22 cellular contexts compared by ENCODE assay signal in genomic region chr11:3052567-3052966, GRCh38. TPM values are rescaled to one million over a fixed set of nuclear protein-coding genes. Genes with fewer than 3 reads are reported as not detected.
DNase-seq lines count a peak whose midpoint lies in the region; ATAC-seq and TF ChIP-seq lines count a peak whose summit lies in the region.
"Had no signal": no experiment of that assay in that cellular context is flagged by ENCODE, and none has a peak within 500 bp of the region (broad histone marks: within the 10 kb centered on the region; RNA-seq: fewer than 3 reads in every experiment).

No MANE protein-coding gene starts in this region.

- no TSS peak for BruUV-seq in IMR-90 (replicated peaks; lab: Mats Ljungman, UMichigan)

- no peak overlapping the region for H3K56ac ChIP-seq in IMR-90 (ENCODE audit: extremely low read depth, insufficient read depth, low read length)

- H3K9ac ChIP-seq in IMR-90 (ENCODE audit: low read depth, low read length): no peak overlapping the region
- H3K9ac ChIP-seq: parathyroid adenoma had no signal

- 0 out of 2 replicates have a peak overlapping the region, but pooled peaks have one; percentile 40 for H3K23ac ChIP-seq in IMR-90 (ENCODE audit: low read depth, low read length)

- intact Hi-C loops in IMR-90 (cut with micrococcal nuclease): loop anchor here (5.0 to 10.0 kb wide), 2 partner anchors 112 to 165 kb away; partner anchors contain the start of genes MRGPRG and OSBPL5
- intact Hi-C loops in sigmoid colon (cut with DNase I): no loop called here

- H3K79me1 ChIP-seq in IMR-90 (ENCODE audit: low read depth in 1 of 2, low read length in 2 of 2): peaks cover 10 to 89% of the 10 kb centered on the region in 2 experiments; a peak in 3 of 4 replicates

- no peak overlapping the region for H3K4me2 ChIP-seq in IMR-90 (ENCODE audit: low read depth, low read length)
- H3K4me2 ChIP-seq: smooth muscle cell had no signal

- H3K9me3 Mint-ChIP-seq in WTC11 (no peaks in the 10 kb centered on the region), osteocyte (ENCODE audit: unreplicated experiment) (no peaks in the 10 kb centered on the region)

- peaks cover 72% of the 10 kb centered on the region for H4K20me1 ChIP-seq in IMR-90 (ENCODE audit: insufficient read depth, low read length)

- H2BK120ac ChIP-seq in IMR-90 (ENCODE audit: low read depth, low read length): no peak overlapping the region

- no peak overlapping the region; the same call in 1 of the 2 replicates for H4K91ac ChIP-seq in IMR-90 (ENCODE audit: insufficient read depth, low read depth, low read length)

- CTCF ChIA-PET in IMR-90 (lab: Yijun Ruan, JAX): no interaction called here
- CTCF ChIA-PET in WTC11 (lab: Charles Lee): interaction anchor here (2.7 kb wide), 1 partner anchor 38 kb away, joined by 23 read pairs; no protein-coding TSS in a partner anchor

- TF ChIP-seq EP300 in sigmoid colon (IDR thresholded peaks at IDR 0.05): no peak

- H2AFZ ChIP-seq in IMR-90 (replicated peaks; ENCODE audit: low read length, poor library complexity): no peak overlapping the region
- H2AFZ ChIP-seq: parathyroid adenoma had no signal

- no peak overlapping the region for H2BK15ac ChIP-seq in IMR-90 (ENCODE audit: low read depth, low read length)

- peaks cover 42% of the 10 kb centered on the region for H3K4me1 Mint-ChIP-seq in WTC11
- H3K4me1 Mint-ChIP-seq in osteocyte (ENCODE audit: unreplicated experiment): peaks cover 81% of the 10 kb centered on the region

- H3K4me3 Mint-ChIP-seq in WTC11: no peak overlapping the region
- H3K4me3 Mint-ChIP-seq in osteocyte (ENCODE audit: unreplicated experiment): peak overlapping the region; percentile 1
- H3K4me3 Mint-ChIP-seq: activated naive CD8-positive, alpha-beta T cell; B cell had no signal

- H3K27ac ChIP-seq in IMR-90 (ENCODE audit: insufficient read depth, low read length): no peak overlapping the region
- H3K27ac ChIP-seq in sigmoid colon: peak overlapping the region in 2 of 4 donors; percentile 86 to 91
- H3K27ac ChIP-seq: body of pancreas, coronary artery, parathyroid adenoma, SJCRH30, testis had no signal

- H3K27ac Mint-ChIP-seq in WTC11: peak overlapping the region; percentile 95
- H3K27ac Mint-ChIP-seq in osteocyte (ENCODE audit: unreplicated experiment): peak overlapping the region; percentile 52
- H3K27ac Mint-ChIP-seq: activated naive CD8-positive, alpha-beta T cell; B cell had no signal

- no peak overlapping the region for H2BK5ac ChIP-seq in IMR-90 (ENCODE audit: low read depth, low read length, poor library complexity, severe bottlenecking)

- 74% methylated on average over 5 of the region's 11 CpGs; no CpG with 5 or more reads in 1 of the 2 experiments for whole genome bisulfite sequencing in IMR-90 (ENCODE audit: extremely low coverage in 2 of 2, insufficient read length in 1 of 2), 2 experiments
- WGBS in sigmoid colon, 2 donors: 80 to 83% methylated on average over 11 of the region's 11 CpGs

- H3K9me1 ChIP-seq in IMR-90 (ENCODE audit: insufficient read depth, low read length): peaks cover 39% of the 10 kb centered on the region

- H4K8ac ChIP-seq in IMR-90 (ENCODE audit: low read depth in 2 of 2, low read length in 2 of 2): no peak overlapping the region

- POLR2A ChIA-PET in IMR-90 (lab: Charles Lee; ENCODE audit: unreplicated experiment): no interaction called here
- POLR2A ChIA-PET in WTC11 (lab: Charles Lee): no interaction called here

- H3K27me3 Mint-ChIP-seq in WTC11 (ENCODE audit: low read depth): no peaks in the 10 kb centered on the region; the same call in 1 of the 2 replicates
- H3K27me3 Mint-ChIP-seq in osteocyte (ENCODE audit: unreplicated experiment): no peaks in the 10 kb centered on the region
- H3K27me3 Mint-ChIP-seq: activated naive CD8-positive, alpha-beta T cell; B cell had no signal

- H3K36me3 Mint-ChIP-seq in WTC11: peaks cover 10% of the 10 kb centered on the region; the same call in 1 of the 2 replicates
- H3K36me3 Mint-ChIP-seq in osteocyte (ENCODE audit: unreplicated experiment): peaks cover 17% of the 10 kb centered on the region
- H3K36me3 Mint-ChIP-seq: activated naive CD8-positive, alpha-beta T cell had no signal

- H3K14ac ChIP-seq in IMR-90 (replicated peaks; ENCODE audit: low read depth, low read length): no peak overlapping the region

- ATAC-seq in IMR-90 (ENCODE audit: low read depth) (no peak), WTC11 (no peak), HG03025 (IDR thresholded peaks at IDR 0.05; ENCODE audit: low FRiP score, unreplicated experiment) (no peak)
- ATAC-seq: body of pancreas, left lung had no signal

- peaks cover 24% of the 10 kb centered on the region for H3K4me1 ChIP-seq in IMR-90 (ENCODE audit: control insufficient read depth, insufficient read depth, low read length)
- H3K4me1 ChIP-seq in sigmoid colon: peaks cover 0 to 77% (median 63%) of the 10 kb centered on the region in 4 donors
- H3K4me1 ChIP-seq: parathyroid adenoma had no signal

- H3K4me3 ChIP-seq in IMR-90 (ENCODE audit: insufficient read depth, low read depth, low read length): no peak overlapping the region
- no peak overlapping the region for H3K4me3 ChIP-seq in sigmoid colon
- H3K4me3 ChIP-seq: body of pancreas, coronary artery, left lung, SJCRH30, smooth muscle cell, testis had no signal

- H3K18ac ChIP-seq in IMR-90 (ENCODE audit: low read depth, low read length): no peak overlapping the region

- no peak overlapping the region for H2BK20ac ChIP-seq in IMR-90 (ENCODE audit: low read depth, low read length)

- TF ChIP-seq POLR2A in IMR-90 (IDR thresholded peaks at IDR 0.05; ENCODE audit: low read depth, low read length): no peak
- no peak for TF ChIP-seq POLR2A in sigmoid colon (IDR thresholded peaks at IDR 0.05)

- no peak overlapping the region for H3K4ac ChIP-seq in IMR-90 (ENCODE audit: low read depth, low read length)

- in situ Hi-C loops in IMR-90 (cut with MboI; ENCODE audit: low sequenced_read_pairs) (loop anchor here (25.0 kb wide), 1 partner anchor 360 kb away; no protein-coding TSS in a partner anchor), KBM-7 (cut with MboI; ENCODE audit: low pct_unique_long_range_greater_than_20kb, low sequenced_read_pairs) (no loop called here)

- H3K36me3 ChIP-seq in IMR-90 (ENCODE audit: control insufficient read depth, insufficient read depth, low read length) (peaks cover 17% of the 10 kb centered on the region), sigmoid colon (peaks cover 0 to under 1% (median 0%) of the 10 kb centered on the region in 4 donors)
- H3K36me3 ChIP-seq: SJCRH30 had no signal

- H3K27me3 ChIP-seq in IMR-90 (ENCODE audit: control insufficient read depth, insufficient read depth, low read length): no peaks in the 10 kb centered on the region
- H3K27me3 ChIP-seq in sigmoid colon: no peaks in the 10 kb centered on the region
- H3K27me3 ChIP-seq: body of pancreas, left lung, SJCRH30, testis had no signal

- dilution Hi-C loops in IMR-90 (cut with HindIII; ENCODE audit: low sequenced_read_pairs, unreplicated experiment): no loop called here

- no peak for TF ChIP-seq RAD21 in IMR-90 (IDR thresholded peaks at IDR 0.05; ENCODE audit: low read length)

- H4K5ac ChIP-seq in IMR-90 (ENCODE audit: low read depth, low read length): no peak overlapping the region

- H2AK9ac ChIP-seq in IMR-90 (replicated peaks; ENCODE audit: low read depth, low read length, poor library complexity): no peak overlapping the region

- H3K9me3 ChIP-seq in IMR-90 (ENCODE audit: control insufficient read depth, insufficient read depth, low read length) (no peaks in the 10 kb centered on the region), sigmoid colon (no peaks in the 10 kb centered on the region)
- H3K9me3 ChIP-seq: body of pancreas, left lung, SJCRH30, testis had no signal

- H2AK5ac ChIP-seq in IMR-90 (ENCODE audit: low read depth, low read length): no peak overlapping the region

- no peak for TF ChIP-seq CTCF in IMR-90 (conservative IDR thresholded peaks at IDR 0.05; ENCODE audit: low read depth, low read length)
- TF ChIP-seq CTCF in WTC11 (IDR thresholded peaks at IDR 0.05): no peak
- TF ChIP-seq CTCF in osteocyte (IDR thresholded peaks at IDR 0.05): no peak
- no peak for TF ChIP-seq CTCF in sigmoid colon (IDR thresholded peaks at IDR 0.05)

- DNase-seq in DMS79 (lab: John Stamatoyannopoulos, UW): peak; percentile 13
- DNase-seq in IMR-90: no peak
- no peak for DNase-seq in WTC11 (ENCODE audit: low spot score)
- DNase-seq in osteocyte (ENCODE audit: extremely low spot score, unreplicated experiment): no peak
- DNase-seq in sigmoid colon: no peak
- DNase-seq in KBM-7: no peak
- DNase-seq: activated CD4-positive, alpha-beta T cell treated with anti-CD3 and anti-CD28 coated beads for 1 hour; activated CD8-positive, alpha-beta memory T cell treated with anti-CD3 and anti-CD28 coated beads, Interleukin-2, amount 50 U/mL, for 48 hours; foreskin melanocyte; OCI-M1; SJCRH30; stimulated activated CD4-positive, alpha-beta T cell treated with anti-CD3 and anti-CD28 coated beads, Interleukin-4, amount 100 ng/mL, for 4 hours; stimulated activated CD8-positive, alpha-beta memory T cell treated with anti-CD3 and anti-CD28 coated beads, Interleukin-4, amount 100 ng/mL, for 48 hours; testis had no signal

TF ChIP-seq in IMR-90, 13 proteins besides CTCF, POLR2A, EP300 and RAD21 (continues in another document):
- TF ChIP-seq CHD1 (IDR thresholded peaks at IDR 0.05; ENCODE audit: low read depth, low read length) (no peak), BHLHE40 (IDR thresholded peaks at IDR 0.05; ENCODE audit: low read depth, low read length) (no peak), CEBPB (IDR thresholded peaks at IDR 0.05; ENCODE audit: low read depth, low read length) (no peak), SMC3 (IDR thresholded peaks at IDR 0.05; ENCODE audit: low read depth, low read length) (no peak), MXI1 (IDR thresholded peaks at IDR 0.05; ENCODE audit: borderline replicate concordance, low read depth, low read length) (no peak), RCOR1 (IDR thresholded peaks at IDR 0.05; ENCODE audit: insufficient replicate concordance, low read length) (no peak)

TF ChIP-seq in WTC11, 78 proteins besides CTCF, POLR2A, EP300 and RAD21:
- TF ChIP-seq MYBL2 (CRISPR knock-in tag; IDR thresholded peaks at IDR 0.05) (no peak), MLX (CRISPR knock-in tag; IDR thresholded peaks at IDR 0.05) (no peak)

RNA-seq across cellular contexts. Expression of gene CARS1, which starts 4.7 kb away (rescaled TPM):
- total RNA-seq in IMR-90 (2012; rRNA removed): 65.8 and 78.3 TPM in 2 replicates
- polyA plus RNA-seq in IMR-90 (2012; rRNA removed): 62.5 and 72.7 TPM in 2 replicates
- polyA plus RNA-seq in IMR-90 (2012; cell fraction: cytosol; rRNA removed): 42.2 and 49.8 TPM in 2 replicates
- polyA plus RNA-seq in IMR-90 (2012; cell fraction: nucleus; rRNA removed; ENCODE audit: low replicate concordance): 168 and 280 TPM in 2 replicates
- total RNA-seq in WTC11 (2021): 57.9 to 92.0 TPM (median 62.0 TPM) in 3 replicates
- 134 and 148 TPM in 2 replicates for total RNA-seq in osteocyte
- 10 to 100 TPM; 34.6 to 49.0 (median 39.6) TPM for total RNA-seq in sigmoid colon
- polyA plus RNA-seq in sigmoid colon: 10 to 100 TPM; 21.0 to 57.1 (median 35.4) TPM
